In the genomic region with DNA sequence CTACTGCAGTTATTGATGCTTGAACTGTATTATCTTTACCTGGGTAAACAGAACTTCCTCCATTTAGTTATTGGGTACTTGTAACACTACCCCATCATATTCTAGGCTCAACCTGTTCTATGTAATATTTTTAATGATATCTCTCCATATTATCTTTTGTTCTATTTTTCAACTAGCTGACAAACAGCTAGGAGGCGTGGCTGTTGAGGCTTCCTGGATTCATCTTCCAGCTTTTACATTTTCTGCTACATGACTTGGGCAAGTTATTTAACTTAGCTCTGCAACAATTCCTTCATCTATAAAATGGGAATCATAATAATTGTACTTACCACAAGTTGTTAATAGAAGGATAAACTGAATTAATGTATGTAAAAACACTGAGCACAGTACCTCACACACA, we compare ENCODE assay signal across 23 cellular contexts.
DNase-seq lines count a peak whose midpoint lies in the region; TF ChIP-seq lines count a peak whose summit lies in the region.
"Had no signal": no experiment of that assay in that cellular context is flagged by ENCODE, and none has a peak within 500 bp of the region (broad histone marks: within the 10 kb centered on the region; RNA-seq: fewer than 3 reads in every experiment).

No MANE protein-coding gene starts in this region.

- no peaks in the 10 kb centered on the region for H3K79me2 ChIP-seq in MM.1S (ENCODE audit: low read length)
- no peaks in the 10 kb centered on the region for H3K79me2 ChIP-seq in mammary epithelial cell (ENCODE audit: insufficient read depth, low read length)

- peaks cover 4% of the 10 kb centered on the region for H3K27me3 Mint-ChIP-seq in activated naive CD4-positive, alpha-beta T cell treated with anti-CD3 and anti-CD28 coated beads, Interleukin-2, amount 10 ng/mL, durations not matched to agents 7 days and 5 days
- peaks cover 5% of the 10 kb centered on the region for H3K27me3 Mint-ChIP-seq in activated naive CD4-positive, alpha-beta T cell treated with anti-CD3 and anti-CD28 coated beads for 36 hours (ENCODE audit: low read depth)

- no TSS peak for BruUV-seq in mammary epithelial cell (replicated peaks; lab: Mats Ljungman, UMichigan)

- WGBS in mammary epithelial cell (ENCODE audit: low coverage, missing lambda C conversion rate), result 90% methylated on average over 1 of the region's 1 CpG

- dilution Hi-C loops in mammary epithelial cell (cut with HindIII; ENCODE audit: low sequenced_read_pairs), result loop anchor here (25.0 kb wide), 2 partner anchors 122 to 222 kb away; no protein-coding TSS in a partner anchor

- H3K36me3 ChIP-seq in MM.1S (replicated peaks; ENCODE audit: insufficient read depth, low read length) (no peaks in the 10 kb centered on the region), mammary epithelial cell (ENCODE audit: insufficient read depth, low read length) (no peaks in the 10 kb centered on the region)
- H3K36me3 ChIP-seq: BE2C had no signal

- peak overlapping the region; percentile 91 for H3K27ac Mint-ChIP-seq in activated naive CD4-positive, alpha-beta T cell treated with anti-CD3 and anti-CD28 coated beads, Interleukin-2, amount 10 ng/mL, durations not matched to agents 7 days and 5 days
- H3K27ac Mint-ChIP-seq in activated naive CD4-positive, alpha-beta T cell treated with anti-CD3 and anti-CD28 coated beads for 36 hours, result no peak overlapping the region
- H3K27ac Mint-ChIP-seq: WTC11 had no signal

- H3K27me3 ChIP-seq in MM.1S (replicated peaks; ENCODE audit: insufficient read depth, low read length) (no peaks in the 10 kb centered on the region), mammary epithelial cell (ENCODE audit: insufficient read depth, low read length) (no peaks in the 10 kb centered on the region)
- H3K27me3 ChIP-seq: BE2C, testis had no signal

- H3K4me3 ChIP-seq in MM.1S (ENCODE audit: low read length) (peak overlapping the region; percentile 15), mammary epithelial cell (replicated peaks in 1 of 3; ENCODE audit: insufficient read depth in 1 of 3, low read depth in 2 of 3, low read length in 3 of 3) (peak overlapping the region in 1 of 3 experiments; percentile 18)
- H3K4me3 ChIP-seq: testis had no signal

- H4K20me1 ChIP-seq in MM.1S (ENCODE audit: insufficient read depth, low read length) (no peaks in the 10 kb centered on the region), mammary epithelial cell (ENCODE audit: insufficient read depth, low read length) (no peaks in the 10 kb centered on the region)

- H3K4me1 Mint-ChIP-seq in activated naive CD4-positive, alpha-beta T cell treated with anti-CD3 and anti-CD28 coated beads, Interleukin-2, amount 10 ng/mL, durations not matched to agents 7 days and 5 days, result peaks cover 83% of the 10 kb centered on the region
- H3K4me1 Mint-ChIP-seq in activated naive CD4-positive, alpha-beta T cell treated with anti-CD3 and anti-CD28 coated beads for 36 hours (ENCODE audit: low read depth), result peaks cover 65% of the 10 kb centered on the region

- H3K27ac ChIP-seq in MM.1S (ENCODE audit: low read length) (peak overlapping the region; percentile 91), mammary epithelial cell (ENCODE audit: insufficient read depth, low read depth, low read length) (peak overlapping the region; percentile 73)
- H3K27ac ChIP-seq: testis had no signal

- H3K9me3 ChIP-seq in MM.1S (replicated peaks; ENCODE audit: insufficient read depth, low read length) (no peaks in the 10 kb centered on the region), mammary epithelial cell (replicated peaks; ENCODE audit: insufficient read depth, low read length) (peaks cover 3% of the 10 kb centered on the region)
- H3K9me3 ChIP-seq: BE2C, testis had no signal

- no peak overlapping the region for H3K4me3 Mint-ChIP-seq in activated naive CD4-positive, alpha-beta T cell treated with anti-CD3 and anti-CD28 coated beads, Interleukin-2, amount 10 ng/mL, durations not matched to agents 7 days and 5 days
- H3K4me3 Mint-ChIP-seq in activated naive CD4-positive, alpha-beta T cell treated with anti-CD3 and anti-CD28 coated beads for 36 hours, result no peak overlapping the region
- H3K4me3 Mint-ChIP-seq: WTC11 had no signal

- CTCF ChIA-PET in activated naive CD4-positive, alpha-beta T cell treated with anti-CD3 and anti-CD28 coated beads, Interleukin-2, amount 10 ng/mL, durations not matched to agents 7 days and 5 days (lab: Charles Lee), result interaction anchor here (0.9 to 1.7 kb wide), 6 partner anchors 10 to 366 kb away, joined by 3 to 7 read pairs (median 5); no protein-coding TSS in a partner anchor
- CTCF ChIA-PET in activated naive CD4-positive, alpha-beta T cell treated with anti-CD3 and anti-CD28 coated beads for 36 hours (lab: Charles Lee), result interaction anchor here (0.7 to 4.4 kb wide), 7 partner anchors 10 to 421 kb away, joined by 3 to 21 read pairs (median 4); no protein-coding TSS in a partner anchor
- CTCF ChIA-PET in mammary epithelial cell (lab: Charles Lee; ENCODE audit: low non-redundant PET), result interaction anchor here (0.6 to 0.9 kb wide), 2 partner anchors 130 to 240 kb away, joined by 3 to 4 read pairs; no protein-coding TSS in a partner anchor

- no peak for DNase-seq in activated naive CD4-positive, alpha-beta T cell treated with anti-CD3 and anti-CD28 coated beads, Interleukin-2, amount 10 ng/mL, durations not matched to agents 7 days and 5 days
- no peak for DNase-seq in activated naive CD4-positive, alpha-beta T cell treated with anti-CD3 and anti-CD28 coated beads for 36 hours
- DNase-seq in MM.1S (no peak), mammary epithelial cell (no peak), pons (ENCODE audit: low spot score) (peak; percentile 58), NCI-H526 treated with DMSO at 0.1 percent for 48 hours (lab: John Stamatoyannopoulos, UW) (no peak), NCI-H2029 treated with DMSO at 0.1 percent for 48 hours (lab: John Stamatoyannopoulos, UW) (no peak), ACHN (no peak)
- DNase-seq: activated CD4-positive, alpha-beta T cell treated with anti-CD3 and anti-CD28 coated beads, Interleukin-2, amount 50 U/mL, for 4 hours; activated CD8-positive, alpha-beta memory T cell treated with anti-CD3 and anti-CD28 coated beads, Interleukin-2, amount 50 U/mL, for 48 hours; activated gamma-delta T cell; BE2C; central memory CD4-positive, alpha-beta T cell; COR-L47; dermis blood vessel endothelial cell; DMS79; H7; Karpas-422; left cardiac atrium; NCI-H1694 treated with DMSO at 0.1 percent for 48 hours; occipital lobe; testis had no signal

- peak overlapping the region; percentile 58 for H3K9ac ChIP-seq in MM.1S (ENCODE audit: low read length)
- H3K9ac ChIP-seq in mammary epithelial cell (ENCODE audit: insufficient read depth, low read length), result no peak overlapping the region

- in situ Hi-C loops in mammary epithelial cell (cut with MboI; ENCODE audit: low sequenced_read_pairs in 2 of 2), result loop anchor here in 1 of 2 donors (25.0 kb wide), 1 partner anchor 222 kb away; no protein-coding TSS in a partner anchor
- in situ Hi-C loops in ACHN (cut with HindIII; ENCODE audit: low pct_ligation_motif_present, low pct_unique_long_range_greater_than_20kb, low sequenced_read_pairs), result no loop called here

- H3K4me1 ChIP-seq in MM.1S (ENCODE audit: low read length), result peaks cover 83% of the 10 kb centered on the region
- H3K4me1 ChIP-seq in mammary epithelial cell (ENCODE audit: insufficient read depth, low read length), result peaks cover 29% of the 10 kb centered on the region
- H3K4me1 ChIP-seq: BE2C, testis had no signal

- H3K4me2 ChIP-seq in MM.1S (ENCODE audit: low read depth, low read length), result peak overlapping the region; percentile 62
- peak overlapping the region; percentile 64 for H3K4me2 ChIP-seq in mammary epithelial cell (ENCODE audit: insufficient read depth, low read depth, low read length)

- TF ChIP-seq CTCF in MM.1S (IDR thresholded peaks at IDR 0.05; ENCODE audit: low read length), result no peak
- no peak for TF ChIP-seq CTCF in mammary epithelial cell (conservative IDR thresholded peaks at IDR 0.05 in 1 of 2, IDR thresholded peaks at IDR 0.05 in 1 of 2; ENCODE audit: extremely low read depth in 1 of 2, insufficient read depth in 1 of 2, low read depth in 1 of 2, low read length in 2 of 2)

- H3K36me3 Mint-ChIP-seq in activated naive CD4-positive, alpha-beta T cell treated with anti-CD3 and anti-CD28 coated beads, Interleukin-2, amount 10 ng/mL, durations not matched to agents 7 days and 5 days, result peaks cover 13% of the 10 kb centered on the region
- H3K36me3 Mint-ChIP-seq in activated naive CD4-positive, alpha-beta T cell treated with anti-CD3 and anti-CD28 coated beads for 36 hours (ENCODE audit: low read depth), result no peaks in the 10 kb centered on the region

- intact Hi-C loops in activated naive CD4-positive, alpha-beta T cell treated with anti-CD3 and anti-CD28 coated beads for 36 hours (cut with micrococcal nuclease), result no loop called here
- intact Hi-C loops in mammary epithelial cell (cut with micrococcal nuclease), result no loop called here

- peaks cover 12% of the 10 kb centered on the region for H3K9me3 Mint-ChIP-seq in activated naive CD4-positive, alpha-beta T cell treated with anti-CD3 and anti-CD28 coated beads, Interleukin-2, amount 10 ng/mL, durations not matched to agents 7 days and 5 days
- H3K9me3 Mint-ChIP-seq in activated naive CD4-positive, alpha-beta T cell treated with anti-CD3 and anti-CD28 coated beads for 36 hours, result peaks cover 4% of the 10 kb centered on the region

- H2AFZ ChIP-seq in MM.1S (ENCODE audit: low read length) (no peak overlapping the region), mammary epithelial cell (ENCODE audit: low read depth, low read length) (no peak overlapping the region)

- no peaks in the 10 kb centered on the region for H3K9me2 ChIP-seq in MM.1S (replicated peaks; ENCODE audit: insufficient read depth, low read length)

- peaks cover 73% of the 10 kb centered on the region for H3F3A ChIP-seq in MM.1S (ENCODE audit: insufficient read depth, low read length)
